Comparison of ENCODE assay signal across 8 cellular contexts in the genomic region with DNA sequence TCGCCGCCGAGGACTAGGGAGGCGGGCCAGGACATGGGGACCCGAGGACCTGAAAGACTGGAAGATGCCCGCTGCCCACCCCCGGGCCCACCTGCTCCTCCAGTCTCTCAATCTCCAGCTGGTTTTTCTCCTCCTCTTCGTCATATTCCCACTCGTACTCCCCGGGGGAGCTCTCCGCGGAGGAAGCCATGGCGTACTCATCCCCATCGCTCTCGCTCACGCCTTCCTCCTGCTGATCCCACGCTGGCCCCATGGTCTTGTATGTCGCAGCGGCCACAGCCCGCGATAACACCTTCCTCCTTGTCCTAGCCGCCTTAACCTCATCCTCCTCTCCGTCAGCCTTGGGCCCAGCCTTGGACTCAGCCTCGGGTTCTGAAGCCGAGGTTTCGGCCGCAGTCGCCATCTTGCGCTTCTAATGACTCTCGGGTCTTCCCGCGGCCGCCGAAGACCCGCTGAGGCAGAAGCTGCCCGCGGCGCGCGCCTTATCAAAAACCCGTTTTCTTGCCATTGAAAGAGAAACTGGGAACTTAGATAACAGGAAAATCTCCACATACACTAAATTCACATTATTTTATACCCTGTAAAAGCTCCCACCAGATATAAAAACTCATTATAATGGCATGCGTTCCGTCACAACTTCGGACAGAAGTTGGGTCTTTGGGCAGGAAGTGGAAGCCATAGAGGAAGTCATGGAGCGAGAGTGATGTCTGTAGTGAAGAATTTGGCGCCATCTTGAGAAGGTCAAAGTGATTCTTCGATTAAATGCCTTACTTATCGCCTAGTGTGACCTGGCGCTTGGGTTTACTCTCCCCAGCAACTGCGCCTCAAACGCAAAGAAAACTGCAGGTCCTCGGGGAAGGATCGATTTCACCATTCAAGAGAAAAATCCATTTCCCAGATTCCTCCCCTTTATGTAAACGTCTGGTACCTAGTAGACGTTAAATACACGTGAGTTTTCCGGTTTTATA.
DNase-seq lines count a peak whose midpoint lies in the region; ATAC-seq and TF ChIP-seq lines count a peak whose summit lies in the region.

Gene SART3 (minus strand): TSS at position 422 of the 968 bp plus-strand sequence. CDS start 19 bp downstream, at position 403.

- TF ChIP-seq POLR2A in GM19193 (IDR thresholded peaks at IDR 0.05; ENCODE audit: extremely low read depth, insufficient read depth, insufficient read length): peak; percentile 92

- DNase-seq in Ammon's horn (ENCODE audit: low spot score) (peak; percentile 92), NCI-H524 (lab: John Stamatoyannopoulos, UW) (peak; percentile 76 to 90), kidney tubule cell (ENCODE audit: low spot score) (peak; percentile 91)
- peak; percentile 78 to 79 for DNase-seq in activated CD4-positive, alpha-beta T cell treated with anti-CD3 and anti-CD28 coated beads for 4 hours
- peak; percentile 36 to 59 for DNase-seq in stimulated activated CD4-positive, alpha-beta T cell treated with anti-CD3 and anti-CD28 coated beads, Interleukin-1b, Interleukin-23, amount 100 ng/mL, for 1 hour (ENCODE audit: low read depth in 2 of 2)

- ATAC-seq in HG03432 (IDR thresholded peaks at IDR 0.05; ENCODE audit: unreplicated experiment): peak; percentile 43

- peak within 1 kb of the TSS; percentile 98 for H3K27ac ChIP-seq in cingulate gyrus (ENCODE audit: low read depth, low read length)

Comparison
In these comparisons a context has a peak if more than half of its experiments do, and no peak if none do; other contexts are left out.
1. Peak in every context shown above with its lines: DNase-seq, ATAC-seq and H3K27ac ChIP-seq.